Comparison of ENCODE assay signal across 2 cellular contexts in genomic region chr17:38970128-38970527, GRCh38.
TF ChIP-seq lines count a peak whose summit lies in the region.

No MANE protein-coding gene starts in this region.

TF ChIP-seq in HCT116, 20 proteins besides CTCF, POLR2A, EP300 and RAD21:
- TF ChIP-seq ZBTB33 (IDR thresholded peaks at IDR 0.05; ENCODE audit: extremely low read depth, insufficient replicate concordance, low read length) (no peak), CEBPB (IDR thresholded peaks at IDR 0.05; ENCODE audit: low read depth) (no peak), EZH2phosphoT487 (IDR thresholded peaks at IDR 0.05; ENCODE audit: borderline replicate concordance) (no peak), EZH2 (IDR thresholded peaks at IDR 0.05) (no peak), SRF (IDR thresholded peaks at IDR 0.05; ENCODE audit: low read depth) (no peak), JUND (IDR thresholded peaks at IDR 0.05) (no peak), REST (IDR thresholded peaks at IDR 0.05; ENCODE audit: low read depth) (no peak), YY1 (IDR thresholded peaks at IDR 0.05; ENCODE audit: extremely low read depth, insufficient replicate concordance, low read depth, low read length) (no peak), ZNF274 (IDR thresholded peaks at IDR 0.05; ENCODE audit: low read depth, low read length) (no peak), CBX3 (IDR thresholded peaks at IDR 0.05; ENCODE audit: low read depth) (no peak), SIN3A (IDR thresholded peaks at IDR 0.05; ENCODE audit: low read depth) (no peak), TCF7L2 (IDR thresholded peaks at IDR 0.05; ENCODE audit: borderline replicate concordance, extremely low read depth, insufficient read depth, insufficient read length) (no peak), EGR1 (IDR thresholded peaks at IDR 0.05; ENCODE audit: low read depth) (no peak), FOSL1 (IDR thresholded peaks at IDR 0.05; ENCODE audit: low read depth) (no peak)

TF ChIP-seq in K562, 482 proteins besides CTCF, POLR2A, EP300 and RAD21:
- TF ChIP-seq NUFIP1 (IDR thresholded peaks at IDR 0.05; ENCODE audit: partially characterized antibody) (no peak), STAT5A (IDR thresholded peaks at IDR 0.05; ENCODE audit: borderline replicate concordance, low read length) (no peak), ZNF280B (CRISPR knock-in tag; IDR thresholded peaks at IDR 0.05) (no peak), RHOXF2B (CRISPR knock-in tag; conservative IDR thresholded peaks at IDR 0.05) (no peak), RCOR1 (IDR thresholded peaks at IDR 0.05; ENCODE audit: borderline replicate concordance in 1 of 2, low read depth in 2 of 2, low read length in 2 of 2) (0 out of 4 replicates have a peak, but pooled peaks of 1 of the 2 experiments have one; percentile 15), KDM4B (IDR thresholded peaks at IDR 0.05; ENCODE audit: borderline replicate concordance in 2 of 2, low read depth in 1 of 2) (no peak), ZBTB43 (CRISPR knock-in tag; IDR thresholded peaks at IDR 0.05) (no peak), POU5F1 (IDR thresholded peaks at IDR 0.05; ENCODE audit: borderline replicate concordance, low read depth, low read length, partially characterized antibody) (no peak), ZNF263 (CRISPR knock-in tag; IDR thresholded peaks at IDR 0.05; ENCODE audit: borderline replicate concordance) (no peak), ZNF449 (CRISPR knock-in tag; IDR thresholded peaks at IDR 0.05) (no peak), ZNF785 (CRISPR knock-in tag; IDR thresholded peaks at IDR 0.05) (no peak), KLF16 (IDR thresholded peaks at IDR 0.05) (no peak), ZNF561 (CRISPR knock-in tag; conservative IDR thresholded peaks at IDR 0.05) (no peak), KDM1A (IDR thresholded peaks at IDR 0.05) (peak; percentile 35 to 45; a peak in 2 of 4 replicates)
